9 cellular contexts compared by ENCODE assay signal in genomic region chr17:2892305-2892971, GRCh38.
A peak's percentile ranks its signal among the peaks of the same experiment; 100 is the strongest.
DNase-seq lines count a peak whose midpoint lies in the region; ATAC-seq and TF ChIP-seq lines count a peak whose summit lies in the region.
"Had no signal": no experiment of that assay in that cellular context is flagged by ENCODE, and none has a peak within 500 bp of the region (broad histone marks: within the 10 kb centered on the region; RNA-seq: fewer than 3 reads in every experiment).

No MANE protein-coding gene starts in this region.

- peak overlapping the region; percentile 15; the same call in 1 of the 2 replicates for H3K27ac ChIP-seq in 22Rv1

- TF ChIP-seq CTCF in 22Rv1 (IDR thresholded peaks at IDR 0.05): no peak

- ATAC-seq in left ventricle myocardium superior (peak; percentile 84), GM21390 (IDR thresholded peaks at IDR 0.05; ENCODE audit: unreplicated experiment) (no peak), HG03565 (IDR thresholded peaks at IDR 0.05; ENCODE audit: unreplicated experiment) (no peak)
- ATAC-seq: K562 had no signal

- DNase-seq in GM04504 (ENCODE audit: low read depth): peak; percentile 41
- peak; percentile 10 for DNase-seq in SK-MEL-5 (ENCODE audit: low read depth, low spot score)
- no peak for DNase-seq in left ventricle myocardium superior
- no peak for DNase-seq in NCI-H2171 (lab: John Stamatoyannopoulos, UW)
- DNase-seq in UCSD-AML1 (lab: John Stamatoyannopoulos, UW; ENCODE audit: unreplicated experiment): no peak

- intact Hi-C loops in left ventricle myocardium superior (cut with micrococcal nuclease): no loop called here

- in situ Hi-C loops in SK-MEL-5 (cut with HindIII; ENCODE audit: low pct_unique_long_range_greater_than_20kb, low sequenced_read_pairs): no loop called here

Comparison
In these comparisons a context has a peak if more than half of its experiments do, and no peak if none do; other contexts are left out.
1. DNase-seq: peak in GM04504 (single experiment) and SK-MEL-5 (single experiment); none in left ventricle myocardium superior (single experiment), NCI-H2171 (single experiment) and UCSD-AML1 (single experiment).